10 cellular contexts compared by ENCODE assay signal in genomic region chr19:11323601-11324078, GRCh38. TPM values are rescaled to one million over a fixed set of nuclear protein-coding genes. Genes with fewer than 3 reads are reported as not detected.
DNase-seq lines count a peak whose midpoint lies in the region; ATAC-seq, FAIRE-seq and TF ChIP-seq lines count a peak whose summit lies in the region.
"Had no signal": no experiment of that assay in that cellular context is flagged by ENCODE, and none has a peak within 500 bp of the region (broad histone marks: within the 10 kb centered on the region; RNA-seq: fewer than 3 reads in every experiment).

No MANE protein-coding gene starts in this region.

- no peak overlapping the region for H2BK5ac ChIP-seq in mesenchymal stem cell (ENCODE audit: low read depth, low read length, poor library complexity, severe bottlenecking)

- H3K9ac ChIP-seq in astrocyte (ENCODE audit: low read length) (no peak overlapping the region), mesenchymal stem cell (ENCODE audit: low read length) (peak overlapping the region; percentile 53), Karpas-422 (ENCODE audit: low read length) (no peak overlapping the region)

- peak overlapping the region; percentile 1 for H2AK5ac ChIP-seq in mesenchymal stem cell (ENCODE audit: low read length, severe bottlenecking)

- no peaks in the 10 kb centered on the region for H3K9me3 Mint-ChIP-seq in stimulated activated naive CD8-positive, alpha-beta T cell treated with anti-CD3 and anti-CD28 coated beads, Interleukin-15, Interleukin-2, amounts not matched to agents 100 ng/mL and 50 ng/mL, for 24 hours
- H3K9me3 Mint-ChIP-seq in astrocyte (ENCODE audit: unreplicated experiment), result no peaks in the 10 kb centered on the region

- H3K27me3 ChIP-seq in astrocyte (ENCODE audit: insufficient read depth, low read length) (no peaks in the 10 kb centered on the region), mesenchymal stem cell (ENCODE audit: control insufficient read depth in 1 of 2, insufficient read depth in 1 of 2, low read length in 2 of 2) (no peaks in the 10 kb centered on the region), Karpas-422 (ENCODE audit: low read length) (no peaks in the 10 kb centered on the region)

- H3K79me1 ChIP-seq in mesenchymal stem cell (replicated peaks; ENCODE audit: low read length, poor library complexity, severe bottlenecking), result no peaks in the 10 kb centered on the region

- peak overlapping the region; percentile 81 for H3K27ac Mint-ChIP-seq in stimulated activated naive CD8-positive, alpha-beta T cell treated with anti-CD3 and anti-CD28 coated beads, Interleukin-15, Interleukin-2, amounts not matched to agents 100 ng/mL and 50 ng/mL, for 24 hours
- H3K27ac Mint-ChIP-seq in astrocyte (ENCODE audit: unreplicated experiment), result no peak overlapping the region

- no peak overlapping the region for H3K23ac ChIP-seq in mesenchymal stem cell (ENCODE audit: low read length in 2 of 2)

- peak overlapping the region; percentile 40 to 94 for H2BK12ac ChIP-seq in mesenchymal stem cell (ENCODE audit: low read length in 2 of 2)

- H3K4me3 ChIP-seq in astrocyte (ENCODE audit: insufficient read depth, low read depth, low read length), result no peak overlapping the region
- H3K4me3 ChIP-seq in mesenchymal stem cell (ENCODE audit: insufficient read depth in 1 of 2, low read depth in 1 of 2, low read length in 2 of 2), result peak overlapping the region in 1 of 2 experiments; percentile 43
- H3K4me3 ChIP-seq in Karpas-422 (ENCODE audit: low read length), result no peak overlapping the region

- peak overlapping the region; percentile 33 for H4K8ac ChIP-seq in mesenchymal stem cell (ENCODE audit: low read length)

- H3K14ac ChIP-seq in mesenchymal stem cell (ENCODE audit: low read length in 2 of 2), result no peak overlapping the region

- H3K9me3 ChIP-seq in astrocyte (ENCODE audit: insufficient read depth, low read depth, low read length) (no peaks in the 10 kb centered on the region), mesenchymal stem cell (ENCODE audit: control insufficient read depth, low read length) (no peaks in the 10 kb centered on the region), Karpas-422 (ENCODE audit: low read length) (no peaks in the 10 kb centered on the region)

- TF ChIP-seq CTCF in astrocyte (IDR thresholded peaks at IDR 0.05; ENCODE audit: insufficient read depth, low read depth, low read length), result no peak

- no peaks in the 10 kb centered on the region for H3K36me3 Mint-ChIP-seq in stimulated activated naive CD8-positive, alpha-beta T cell treated with anti-CD3 and anti-CD28 coated beads, Interleukin-15, Interleukin-2, amounts not matched to agents 100 ng/mL and 50 ng/mL, for 24 hours (ENCODE audit: low read depth)
- H3K36me3 Mint-ChIP-seq in astrocyte (ENCODE audit: low read depth, unreplicated experiment), result no peaks in the 10 kb centered on the region

- no peak overlapping the region for H2BK15ac ChIP-seq in mesenchymal stem cell (ENCODE audit: low read depth, poor library complexity, severe bottlenecking)

- H3K4me2 ChIP-seq in astrocyte (ENCODE audit: low read length) (peak overlapping the region; percentile 71), mesenchymal stem cell (ENCODE audit: low read length, poor library complexity, severe bottlenecking) (no peak overlapping the region), Karpas-422 (ENCODE audit: low read depth, low read length, poor library complexity, severe bottlenecking) (no peak overlapping the region)

- H3K9me2 ChIP-seq in Karpas-422 (replicated peaks; ENCODE audit: insufficient read depth, low read length), result no peaks in the 10 kb centered on the region

- no peaks in the 10 kb centered on the region for H3K36me3 ChIP-seq in astrocyte (ENCODE audit: insufficient read depth, low read length)
- peaks cover 0 to 7% of the 10 kb centered on the region in 2 experiments for H3K36me3 ChIP-seq in mesenchymal stem cell (ENCODE audit: control insufficient read depth in 1 of 2, insufficient read depth in 2 of 2, low read depth in 1 of 2, low read length in 2 of 2)
- H3K36me3 ChIP-seq in Karpas-422 (ENCODE audit: insufficient read depth, low read length), result no peaks in the 10 kb centered on the region

- peak overlapping the region; percentile 37 to 81 for H3K18ac ChIP-seq in mesenchymal stem cell (ENCODE audit: low read depth in 1 of 2, low read length in 2 of 2)

- H3K4me1 ChIP-seq in astrocyte (ENCODE audit: insufficient read depth, low read length) (peaks cover 11% of the 10 kb centered on the region), mesenchymal stem cell (ENCODE audit: control insufficient read depth, insufficient read depth, low read depth, low read length) (peaks cover 16% of the 10 kb centered on the region), Karpas-422 (ENCODE audit: low read length) (no peaks in the 10 kb centered on the region)

- no peak for ATAC-seq in stimulated activated naive CD8-positive, alpha-beta T cell treated with anti-CD3 and anti-CD28 coated beads, Interleukin-15, Interleukin-2, amounts not matched to agents 100 U/mL and 50 U/mL, for 24 hours

- H2AFZ ChIP-seq in astrocyte (ENCODE audit: low read depth, low read length) (no peak overlapping the region), mesenchymal stem cell (ENCODE audit: low read depth, low read length) (no peak overlapping the region), Karpas-422 (ENCODE audit: low read length) (no peak overlapping the region)

- no peaks in the 10 kb centered on the region for H4K20me1 ChIP-seq in astrocyte (ENCODE audit: insufficient read depth, low read length)
- H4K20me1 ChIP-seq in Karpas-422 (ENCODE audit: insufficient read depth, low read depth, low read length), result no peaks in the 10 kb centered on the region

- FAIRE-seq in astrocyte (lab: Jason Lieb, UNC), result no peak

- peaks cover 4% of the 10 kb centered on the region for H3K27me3 Mint-ChIP-seq in stimulated activated naive CD8-positive, alpha-beta T cell treated with anti-CD3 and anti-CD28 coated beads, Interleukin-15, Interleukin-2, amounts not matched to agents 100 ng/mL and 50 ng/mL, for 24 hours
- peaks cover 1% of the 10 kb centered on the region for H3K27me3 Mint-ChIP-seq in astrocyte (ENCODE audit: low read depth, unreplicated experiment)

- H2BK120ac ChIP-seq in mesenchymal stem cell (ENCODE audit: low read depth, low read length), result peak overlapping the region; percentile 69

- no peak for DNase-seq in stimulated activated naive CD8-positive, alpha-beta T cell treated with anti-CD3 and anti-CD28 coated beads, Interleukin-15, Interleukin-2, amounts not matched to agents 100 U/mL and 50 U/mL, for 24 hours
- no peak for DNase-seq in astrocyte (ENCODE audit: low read depth)
- DNase-seq in mesenchymal stem cell, result peak; percentile 45
- DNase-seq in Karpas-422, result no peak
- DNase-seq in DMS53 treated with DMSO at 0.1 percent for 48 hours (lab: John Stamatoyannopoulos, UW; ENCODE audit: unreplicated experiment), result no peak
- no peak for DNase-seq in GDM1 (lab: John Stamatoyannopoulos, UW)
- DNase-seq in NCI-H526 treated with DMSO at 0.1 percent for 48 hours (lab: John Stamatoyannopoulos, UW), result no peak
- DNase-seq: activated CD4-positive, CD25-positive, alpha-beta regulatory T cell; DMS53 had no signal

- no peaks in the 10 kb centered on the region for H3K79me2 ChIP-seq in astrocyte (ENCODE audit: insufficient read depth, low read length)
- H3K79me2 ChIP-seq in Karpas-422 (ENCODE audit: low read length), result no peaks in the 10 kb centered on the region

- 89% methylated on average over 1 of the region's 5 CpGs for WGBS in mesenchymal stem cell

- peak overlapping the region; percentile 28 for H3K4me3 Mint-ChIP-seq in stimulated activated naive CD8-positive, alpha-beta T cell treated with anti-CD3 and anti-CD28 coated beads, Interleukin-15, Interleukin-2, amounts not matched to agents 100 ng/mL and 50 ng/mL, for 24 hours
- no peak overlapping the region for H3K4me3 Mint-ChIP-seq in astrocyte (ENCODE audit: unreplicated experiment)

- H3K27ac ChIP-seq in astrocyte (ENCODE audit: low read depth, low read length), result no peak overlapping the region
- peak overlapping the region; percentile 54 for H3K27ac ChIP-seq in mesenchymal stem cell (ENCODE audit: low read length, poor library complexity, severe bottlenecking)
- H3K27ac ChIP-seq in Karpas-422 (ENCODE audit: low read length), result no peak overlapping the region

- H3K4ac ChIP-seq in mesenchymal stem cell (ENCODE audit: low read depth in 1 of 2, low read length in 2 of 2), result peak overlapping the region; percentile 19 to 65

- peaks cover 27% of the 10 kb centered on the region for H3K4me1 Mint-ChIP-seq in stimulated activated naive CD8-positive, alpha-beta T cell treated with anti-CD3 and anti-CD28 coated beads, Interleukin-15, Interleukin-2, amounts not matched to agents 100 ng/mL and 50 ng/mL, for 24 hours (ENCODE audit: low read depth)
- H3K4me1 Mint-ChIP-seq in astrocyte (ENCODE audit: low read depth, unreplicated experiment), result peaks cover 2% of the 10 kb centered on the region

- H4K91ac ChIP-seq in mesenchymal stem cell (ENCODE audit: low read length), result peak overlapping the region; percentile 90

RNA-seq across cellular contexts. Expression of gene RAB3D, which starts 15.8 kb away (rescaled TPM):
- total RNA-seq in astrocyte, result 8.0 and 14.4 TPM in 2 replicates
- polyA plus RNA-seq in mesenchymal stem cell (2013, experiment 1 of 2), result 15.2 TPM
- polyA plus RNA-seq in mesenchymal stem cell (2013, experiment 2 of 2), result 15.4 TPM
- total RNA-seq in Karpas-422 (2014; rRNA removed; shearing (Covaris generic); ENCODE audit: low replicate concordance), result 8.6 and 9.0 TPM in 2 replicates

RNA-seq across cellular contexts. Expression of gene TMEM205, which starts 22.4 kb away (rescaled TPM):
- total RNA-seq in astrocyte, result 45.0 and 46.0 TPM in 2 replicates
- 109 TPM for polyA plus RNA-seq in mesenchymal stem cell (2013, experiment 1 of 2)
- polyA plus RNA-seq in mesenchymal stem cell (2013, experiment 2 of 2), result 119 TPM
- 103 and 156 TPM in 2 replicates for total RNA-seq in Karpas-422 (2014; rRNA removed; shearing (Covaris generic); ENCODE audit: low replicate concordance)

RNA-seq across cellular contexts. Expression of gene CCDC159, which starts 22.7 kb away (rescaled TPM):
- total RNA-seq in astrocyte, result 11.8 and 14.8 TPM in 2 replicates
- polyA plus RNA-seq in mesenchymal stem cell (2013, experiment 1 of 2), result 22.5 TPM
- polyA plus RNA-seq in mesenchymal stem cell (2013, experiment 2 of 2), result 20.6 TPM
- total RNA-seq in Karpas-422 (2014; rRNA removed; shearing (Covaris generic); ENCODE audit: low replicate concordance), result 2.9 and 14.8 TPM in 2 replicates

RNA-seq across cellular contexts. Expression of gene TSPAN16, which starts 27.7 kb away (rescaled TPM):
- total RNA-seq in astrocyte, result not detected in 2 replicates
- not detected for polyA plus RNA-seq in mesenchymal stem cell (2013, experiment 1 of 2)
- not detected for polyA plus RNA-seq in mesenchymal stem cell (2013, experiment 2 of 2)
- not detected in 2 replicates for total RNA-seq in Karpas-422 (2014; rRNA removed; shearing (Covaris generic); ENCODE audit: low replicate concordance)

RNA-seq across cellular contexts. Expression of gene PLPPR2, which starts 31.6 kb away (rescaled TPM):
- total RNA-seq in astrocyte, result 37.8 and 46.6 TPM in 2 replicates
- polyA plus RNA-seq in mesenchymal stem cell (2013, experiment 1 of 2), result 51.5 TPM
- 51.8 TPM for polyA plus RNA-seq in mesenchymal stem cell (2013, experiment 2 of 2)
- total RNA-seq in Karpas-422 (2014; rRNA removed; shearing (Covaris generic); ENCODE audit: low replicate concordance), result 0.43 and 0.67 TPM in 2 replicates
